In the genomic region with DNA sequence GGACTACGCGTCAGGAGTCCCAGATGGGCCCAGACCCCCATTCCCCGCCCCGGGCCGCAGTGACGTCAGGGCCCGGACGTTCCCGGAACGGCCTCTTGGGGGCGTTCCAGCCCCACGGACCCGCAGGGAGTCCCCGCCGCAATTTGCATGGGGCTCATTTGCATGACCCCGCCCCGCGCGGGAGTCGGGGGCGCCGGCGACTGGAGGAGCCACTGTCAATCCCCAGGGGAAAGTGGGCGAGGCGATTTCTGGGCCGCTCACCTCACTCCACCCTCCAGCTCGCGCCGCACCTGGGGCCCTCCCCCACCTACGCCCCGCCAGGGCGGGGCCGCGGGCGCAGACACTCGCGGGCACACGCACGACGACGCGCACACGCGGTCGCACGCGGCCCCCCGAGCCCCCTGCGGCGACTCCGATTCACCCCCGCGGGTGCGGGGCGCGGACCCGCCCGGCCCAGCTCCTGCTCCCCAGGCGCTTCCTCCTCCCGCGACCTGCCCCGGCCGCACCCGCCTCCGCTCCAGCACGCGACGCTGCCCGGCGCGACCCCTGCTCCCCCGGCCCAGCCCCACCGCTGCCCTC, we compare ENCODE assay signal across 9 cellular contexts. TPM values are rescaled to one million over a fixed set of nuclear protein-coding genes. Genes with fewer than 3 reads are reported as not detected.
A peak's percentile ranks its signal among the peaks of the same experiment; 100 is the strongest.
DNase-seq lines count a peak whose midpoint lies in the region; ATAC-seq and TF ChIP-seq lines count a peak whose summit lies in the region.
"Had no signal": no experiment of that assay in that cellular context is flagged by ENCODE, and none has a peak within 500 bp of the region (broad histone marks: within the 10 kb centered on the region; RNA-seq: fewer than 3 reads in every experiment).

No MANE protein-coding gene starts in this region.

- no peak overlapping the region for H2AFZ ChIP-seq in OCI-LY7 (ENCODE audit: low read length)

- H3K4me1 ChIP-seq in OCI-LY7 (ENCODE audit: insufficient read depth, low read length, poor library complexity, severe bottlenecking) = peaks cover 26% of the 10 kb centered on the region
- H3K4me1 ChIP-seq in foreskin keratinocyte = peaks cover 5% of the 10 kb centered on the region
- peaks cover 12 to 18% of the 10 kb centered on the region in 2 donors for H3K4me1 ChIP-seq in thoracic aorta (ENCODE audit: control insufficient read depth in 1 of 2, low read depth in 2 of 2)

- H3K4me3 ChIP-seq in OCI-LY7 (ENCODE audit: low read depth, low read length, poor library complexity, severe bottlenecking) (peak overlapping the region; percentile 62), thoracic aorta (peak overlapping the region; percentile 73)

- CTCF ChIA-PET in OCI-LY7 (lab: Charles Lee; ENCODE audit: unreplicated experiment) = interaction anchor here (0.7 kb wide), 1 partner anchor 31 kb away, joined by 5 read pairs; no protein-coding TSS in a partner anchor

- ATAC-seq in GM19452 (IDR thresholded peaks at IDR 0.05; ENCODE audit: unreplicated experiment) (peak; percentile 77), HG03571 (IDR thresholded peaks at IDR 0.05; ENCODE audit: unreplicated experiment) (peak; percentile 75), foreskin keratinocyte (peak; percentile 80), thoracic aorta (ENCODE audit: insufficient number of reproducible peaks, low FRiP score, low read depth) (no peak)

- no peaks in the 10 kb centered on the region for H3K36me3 ChIP-seq in OCI-LY7 (ENCODE audit: insufficient read depth, low read length)
- no peaks in the 10 kb centered on the region for H3K36me3 ChIP-seq in thoracic aorta

- no TSS peak for BruUV-seq in OCI-LY7 (replicated peaks; lab: Mats Ljungman, UMichigan)

- peak overlapping the region; percentile 60 for H3K4me2 ChIP-seq in OCI-LY7 (ENCODE audit: low read length)

- TF ChIP-seq CTCF in OCI-LY7 (conservative IDR thresholded peaks at IDR 0.05; ENCODE audit: low read length) = peak; percentile 83
- peak; percentile 95 for TF ChIP-seq CTCF in foreskin keratinocyte (conservative IDR thresholded peaks at IDR 0.05)
- TF ChIP-seq CTCF in thoracic aorta (IDR thresholded peaks at IDR 0.05) = peak; percentile 54

- H3K27me3 ChIP-seq in foreskin keratinocyte = no peaks in the 10 kb centered on the region
- peaks cover 6% of the 10 kb centered on the region for H3K27me3 ChIP-seq in thoracic aorta (replicated peaks; ENCODE audit: insufficient read depth)

- POLR2A ChIA-PET in OCI-LY7 (lab: Charles Lee) = no interaction called here

- H3K79me2 ChIP-seq in OCI-LY7 (ENCODE audit: insufficient read depth, low read depth, low read length) = no peaks in the 10 kb centered on the region

- no peaks in the 10 kb centered on the region for H3K9me2 ChIP-seq in OCI-LY7 (ENCODE audit: insufficient read depth, low read length)

- H3K9me3 ChIP-seq in OCI-LY7 (ENCODE audit: low read length) (no peaks in the 10 kb centered on the region), thoracic aorta (no peaks in the 10 kb centered on the region)

- DNase-seq in C1 segment of cervical spinal cord (lab: John Stamatoyannopoulos, UW) = peak in 12 of 14 donors; percentile 12 to 75 (median 48)
- DNase-seq in OCI-LY7 (ENCODE audit: low spot score) = peak; percentile 97
- DNase-seq in activated T-helper 9 cell treated with anti-CD3 and anti-CD28 coated beads, Interleukin-2, amount 50 U/mL, for 16 hours (ENCODE audit: low read depth) = peak; percentile 87
- DNase-seq in foreskin keratinocyte = peak; percentile 50 to 79
- DNase-seq in occipital lobe (lab: John Stamatoyannopoulos, UW) = peak; percentile 82
- DNase-seq in thoracic aorta (ENCODE audit: low spot score) = no peak

- H3K27ac ChIP-seq in OCI-LY7 (ENCODE audit: low read depth, low read length, poor library complexity, severe bottlenecking) (no peak overlapping the region), foreskin keratinocyte (no peak overlapping the region), thoracic aorta (no peak overlapping the region)

- no peaks in the 10 kb centered on the region for H4K20me1 ChIP-seq in OCI-LY7 (ENCODE audit: insufficient read depth, low read length)

- intact Hi-C loops in OCI-LY7 (cut with micrococcal nuclease; ENCODE audit: unreplicated experiment) = loop anchor here (1.0 to 10.0 kb wide), 7 partner anchors 14 to 274 kb away; partner anchors contain the start of genes ACAP3, B3GALT6, C1orf159 and PERM1

RNA-seq across cellular contexts. Expression of gene AGRN, which starts 13.2 kb away (rescaled TPM):
- 2.2 and 2.7 TPM in 2 replicates for total RNA-seq in OCI-LY7 (2014; rRNA removed; shearing (Covaris generic))
- total RNA-seq in OCI-LY7 (2022) = 9.1 and 9.8 TPM in 2 replicates
- 224 and 261 TPM in 2 replicates for total RNA-seq in foreskin keratinocyte
- polyA plus RNA-seq in foreskin keratinocyte = 174 and 192 TPM in 2 replicates
- 71.9 TPM for total RNA-seq in occipital lobe
- total RNA-seq in thoracic aorta = 10 to 100 TPM; 36.2 to 36.7 TPM

RNA-seq across cellular contexts. Expression of gene ISG15, which starts 19.8 kb away (rescaled TPM):
- total RNA-seq in OCI-LY7 (2014; rRNA removed; shearing (Covaris generic)) = 99.9 and 110 TPM in 2 replicates
- total RNA-seq in OCI-LY7 (2022) (53.4 and 65.4 TPM in 2 replicates), foreskin keratinocyte (300 and 424 TPM in 2 replicates), occipital lobe (15.0 TPM), thoracic aorta (100 to 1,000 TPM in 1 of 2 donors, 10 to 100 TPM in 1; 31.5 to 104 TPM)
- 448 and 672 TPM in 2 replicates for polyA plus RNA-seq in foreskin keratinocyte

RNA-seq across cellular contexts. Expression of gene HES4, which starts 33.2 kb away (rescaled TPM):
- total RNA-seq in OCI-LY7 (2014; rRNA removed; shearing (Covaris generic)) = not detected in 2 replicates
- not detected in 2 replicates for total RNA-seq in OCI-LY7 (2022)
- total RNA-seq in foreskin keratinocyte = 4.3 and 8.6 TPM in 2 replicates
- polyA plus RNA-seq in foreskin keratinocyte = 6.4 and 13.9 TPM in 2 replicates
- 15.1 TPM for total RNA-seq in occipital lobe
- 10 to 100 TPM; 50.1 to 98.8 TPM for total RNA-seq in thoracic aorta

RNA-seq across cellular contexts. Expression of gene RNF223, which starts 41.0 kb away (rescaled TPM):
- not detected in 2 replicates for total RNA-seq in OCI-LY7 (2014; rRNA removed; shearing (Covaris generic))
- total RNA-seq in OCI-LY7 (2022) (not detected in 2 replicates), foreskin keratinocyte (0.07 TPM in 2 replicates), occipital lobe (not detected), thoracic aorta (under 1 TPM in 1 of 2 donors, not detected in 1; 0.71 TPM)
- polyA plus RNA-seq in foreskin keratinocyte = 0.06 and 0.08 TPM in 2 replicates
- total RNA-seq: NCI-H460 had no signal

RNA-seq across cellular contexts. Expression of gene PERM1, which starts 51.2 kb away (rescaled TPM):
- not detected in 2 replicates for total RNA-seq in OCI-LY7 (2014; rRNA removed; shearing (Covaris generic))
- not detected in 2 replicates for total RNA-seq in OCI-LY7 (2022)
- total RNA-seq in foreskin keratinocyte = not detected in 2 replicates
- polyA plus RNA-seq in foreskin keratinocyte = not detected in 2 replicates
- 0.47 TPM for total RNA-seq in occipital lobe
- under 1 TPM; 0.54 to 0.99 TPM for total RNA-seq in thoracic aorta
- total RNA-seq: NCI-H460 had no signal
